Comparison of ENCODE assay signal across 1 cellular context in the genomic region with DNA sequence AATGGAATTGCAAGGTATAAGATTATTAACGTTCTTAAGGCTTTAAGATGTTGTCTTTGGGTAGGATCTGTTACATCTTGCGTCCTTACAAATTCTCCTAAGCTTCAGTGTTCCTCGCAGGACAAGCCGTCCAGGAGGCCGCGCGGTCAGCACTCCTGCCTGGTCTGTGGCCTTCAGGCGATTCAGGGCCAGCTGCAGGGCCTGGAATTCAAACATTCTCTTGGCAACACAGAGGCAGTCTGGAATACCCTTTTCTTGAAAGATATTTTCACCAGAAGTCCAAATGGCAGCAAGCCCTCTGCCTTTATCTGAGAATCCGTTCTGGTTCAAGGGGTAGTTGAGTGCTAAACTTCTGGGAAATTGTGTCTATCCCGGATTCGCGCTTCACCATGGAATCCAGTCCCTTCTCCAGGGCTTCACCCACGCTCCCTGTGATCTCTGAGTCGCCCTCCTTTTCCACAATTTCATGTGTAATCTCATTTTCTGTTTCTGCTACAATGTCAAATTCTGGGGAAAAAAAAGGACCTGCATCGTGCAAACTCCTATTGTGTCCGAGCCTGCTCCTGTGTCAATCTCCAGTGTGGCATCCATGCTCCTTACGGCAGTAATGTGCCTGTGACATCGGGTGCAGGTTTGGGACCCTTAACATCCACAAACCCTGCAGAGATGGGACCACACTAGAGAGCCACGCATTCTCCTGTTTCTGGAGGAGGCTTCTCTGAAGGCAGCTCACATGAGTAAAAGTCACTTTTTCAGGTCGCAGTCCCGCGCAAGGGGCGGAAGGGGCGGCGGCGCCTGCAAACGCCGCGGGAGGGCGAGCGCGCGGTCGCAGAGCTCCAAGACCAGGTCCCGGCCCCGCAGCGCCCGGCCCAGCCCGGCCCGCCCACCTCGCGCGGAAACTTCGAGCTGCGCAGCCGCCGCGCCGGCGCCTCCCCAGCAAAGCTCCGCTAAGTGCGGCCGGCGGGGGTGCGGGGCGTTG.
TF ChIP-seq lines count a peak whose summit lies in the region.

No MANE protein-coding gene starts in this region.

TF ChIP-seq in GM12878, 131 proteins besides CTCF, POLR2A, EP300 and RAD21 (continued from another document and continues in another):
- TF ChIP-seq NKRF (conservative IDR thresholded peaks at IDR 0.05): no peak
- TF ChIP-seq NR2C2 (IDR thresholded peaks at IDR 0.05; ENCODE audit: borderline replicate concordance, control insufficient read depth, insufficient read length, low read depth): no peak
- TF ChIP-seq BRCA1 (IDR thresholded peaks at IDR 0.05; ENCODE audit: low read depth, low read length): no peak
- TF ChIP-seq POU2F2 (IDR thresholded peaks at IDR 0.05; ENCODE audit: borderline replicate concordance, low read depth, low read length): no peak
- 0 out of 2 replicates have a peak, but pooled peaks have one; percentile 32 for TF ChIP-seq BACH1 (IDR thresholded peaks at IDR 0.05; ENCODE audit: borderline replicate concordance)
- peak; percentile 61; the same call in 1 of the 2 replicates for TF ChIP-seq GATAD2B (conservative IDR thresholded peaks at IDR 0.05; ENCODE audit: low read depth)
- TF ChIP-seq NFYA (IDR thresholded peaks at IDR 0.05; ENCODE audit: borderline replicate concordance, low read depth, low read length): no peak
- TF ChIP-seq, protein P1, sequence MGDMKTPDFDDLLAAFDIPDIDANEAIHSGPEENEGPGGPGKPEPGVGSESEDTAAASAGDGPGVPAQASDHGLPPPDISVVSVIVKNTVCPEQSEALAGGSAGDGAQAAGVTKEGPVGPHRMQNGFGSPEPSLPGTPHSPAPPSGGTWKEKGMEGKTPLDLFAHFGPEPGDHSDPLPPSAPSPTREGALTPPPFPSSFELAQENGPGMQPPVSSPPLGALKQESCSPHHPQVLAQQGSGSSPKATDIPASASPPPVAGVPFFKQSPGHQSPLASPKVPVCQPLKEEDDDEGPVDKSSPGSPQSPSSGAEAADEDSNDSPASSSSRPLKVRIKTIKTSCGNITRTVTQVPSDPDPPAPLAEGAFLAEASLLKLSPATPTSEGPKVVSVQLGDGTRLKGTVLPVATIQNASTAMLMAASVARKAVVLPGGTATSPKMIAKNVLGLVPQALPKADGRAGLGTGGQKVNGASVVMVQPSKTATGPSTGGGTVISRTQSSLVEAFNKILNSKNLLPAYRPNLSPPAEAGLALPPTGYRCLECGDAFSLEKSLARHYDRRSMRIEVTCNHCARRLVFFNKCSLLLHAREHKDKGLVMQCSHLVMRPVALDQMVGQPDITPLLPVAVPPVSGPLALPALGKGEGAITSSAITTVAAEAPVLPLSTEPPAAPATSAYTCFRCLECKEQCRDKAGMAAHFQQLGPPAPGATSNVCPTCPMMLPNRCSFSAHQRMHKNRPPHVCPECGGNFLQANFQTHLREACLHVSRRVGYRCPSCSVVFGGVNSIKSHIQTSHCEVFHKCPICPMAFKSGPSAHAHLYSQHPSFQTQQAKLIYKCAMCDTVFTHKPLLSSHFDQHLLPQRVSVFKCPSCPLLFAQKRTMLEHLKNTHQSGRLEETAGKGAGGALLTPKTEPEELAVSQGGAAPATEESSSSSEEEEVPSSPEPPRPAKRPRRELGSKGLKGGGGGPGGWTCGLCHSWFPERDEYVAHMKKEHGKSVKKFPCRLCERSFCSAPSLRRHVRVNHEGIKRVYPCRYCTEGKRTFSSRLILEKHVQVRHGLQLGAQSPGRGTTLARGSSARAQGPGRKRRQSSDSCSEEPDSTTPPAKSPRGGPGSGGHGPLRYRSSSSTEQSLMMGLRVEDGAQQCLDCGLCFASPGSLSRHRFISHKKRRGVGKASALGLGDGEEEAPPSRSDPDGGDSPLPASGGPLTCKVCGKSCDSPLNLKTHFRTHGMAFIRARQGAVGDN (IDR thresholded peaks at IDR 0.05): peak; percentile 53; the same call in 1 of the 2 replicates
- TF ChIP-seq WRNIP1 (IDR thresholded peaks at IDR 0.05; ENCODE audit: borderline replicate concordance, low read depth, low read length): no peak
- TF ChIP-seq TCF7 (IDR thresholded peaks at IDR 0.05; ENCODE audit: borderline replicate concordance): no peak
- TF ChIP-seq ZBTB4 (CRISPR knock-in tag; IDR thresholded peaks at IDR 0.05): no peak
- TF ChIP-seq SUZ12 (IDR thresholded peaks at IDR 0.05; ENCODE audit: unreplicated experiment): no peak
- TF ChIP-seq, protein P2, sequence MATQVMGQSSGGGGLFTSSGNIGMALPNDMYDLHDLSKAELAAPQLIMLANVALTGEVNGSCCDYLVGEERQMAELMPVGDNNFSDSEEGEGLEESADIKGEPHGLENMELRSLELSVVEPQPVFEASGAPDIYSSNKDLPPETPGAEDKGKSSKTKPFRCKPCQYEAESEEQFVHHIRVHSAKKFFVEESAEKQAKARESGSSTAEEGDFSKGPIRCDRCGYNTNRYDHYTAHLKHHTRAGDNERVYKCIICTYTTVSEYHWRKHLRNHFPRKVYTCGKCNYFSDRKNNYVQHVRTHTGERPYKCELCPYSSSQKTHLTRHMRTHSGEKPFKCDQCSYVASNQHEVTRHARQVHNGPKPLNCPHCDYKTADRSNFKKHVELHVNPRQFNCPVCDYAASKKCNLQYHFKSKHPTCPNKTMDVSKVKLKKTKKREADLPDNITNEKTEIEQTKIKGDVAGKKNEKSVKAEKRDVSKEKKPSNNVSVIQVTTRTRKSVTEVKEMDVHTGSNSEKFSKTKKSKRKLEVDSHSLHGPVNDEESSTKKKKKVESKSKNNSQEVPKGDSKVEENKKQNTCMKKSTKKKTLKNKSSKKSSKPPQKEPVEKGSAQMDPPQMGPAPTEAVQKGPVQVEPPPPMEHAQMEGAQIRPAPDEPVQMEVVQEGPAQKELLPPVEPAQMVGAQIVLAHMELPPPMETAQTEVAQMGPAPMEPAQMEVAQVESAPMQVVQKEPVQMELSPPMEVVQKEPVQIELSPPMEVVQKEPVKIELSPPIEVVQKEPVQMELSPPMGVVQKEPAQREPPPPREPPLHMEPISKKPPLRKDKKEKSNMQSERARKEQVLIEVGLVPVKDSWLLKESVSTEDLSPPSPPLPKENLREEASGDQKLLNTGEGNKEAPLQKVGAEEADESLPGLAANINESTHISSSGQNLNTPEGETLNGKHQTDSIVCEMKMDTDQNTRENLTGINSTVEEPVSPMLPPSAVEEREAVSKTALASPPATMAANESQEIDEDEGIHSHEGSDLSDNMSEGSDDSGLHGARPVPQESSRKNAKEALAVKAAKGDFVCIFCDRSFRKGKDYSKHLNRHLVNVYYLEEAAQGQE (IDR thresholded peaks at IDR 0.05; ENCODE audit: low read depth, low read length): no peak
- no peak for TF ChIP-seq RELB (IDR thresholded peaks at IDR 0.05; ENCODE audit: low read depth)
- TF ChIP-seq IKZF1 (conservative IDR thresholded peaks at IDR 0.05): peak; percentile 45
- no peak for TF ChIP-seq TAF1 (IDR thresholded peaks at IDR 0.05; ENCODE audit: borderline replicate concordance, low read depth, low read length)
- TF ChIP-seq CBX3 (IDR thresholded peaks at IDR 0.05; ENCODE audit: borderline replicate concordance, low read depth): no peak
- TF ChIP-seq LARP7 (IDR thresholded peaks at IDR 0.05): 0 out of 2 replicates have a peak, but pooled peaks have one; percentile 55
- no peak for TF ChIP-seq RUNX3 (IDR thresholded peaks at IDR 0.05; ENCODE audit: low read length)
- TF ChIP-seq CHD1 (IDR thresholded peaks at IDR 0.05; ENCODE audit: low read depth, low read length): no peak
- no peak for TF ChIP-seq PAX5 (IDR thresholded peaks at IDR 0.05; ENCODE audit: borderline replicate concordance, low read depth, low read length)
- TF ChIP-seq MEF2A (IDR thresholded peaks at IDR 0.05; ENCODE audit: insufficient read depth, low read depth, low read length): no peak
- TF ChIP-seq NR2F1 (conservative IDR thresholded peaks at IDR 0.05): peak; percentile 25; the same call in 1 of the 2 replicates
- TF ChIP-seq FOXK2 (IDR thresholded peaks at IDR 0.05): no peak
- TF ChIP-seq EGR1 (IDR thresholded peaks at IDR 0.05; ENCODE audit: borderline replicate concordance in 1 of 2, low read depth in 2 of 2, low read length in 2 of 2): peak in 1 of 2 experiments; percentile 91; a peak in 2 of 3 replicates
- TF ChIP-seq, protein P3, sequence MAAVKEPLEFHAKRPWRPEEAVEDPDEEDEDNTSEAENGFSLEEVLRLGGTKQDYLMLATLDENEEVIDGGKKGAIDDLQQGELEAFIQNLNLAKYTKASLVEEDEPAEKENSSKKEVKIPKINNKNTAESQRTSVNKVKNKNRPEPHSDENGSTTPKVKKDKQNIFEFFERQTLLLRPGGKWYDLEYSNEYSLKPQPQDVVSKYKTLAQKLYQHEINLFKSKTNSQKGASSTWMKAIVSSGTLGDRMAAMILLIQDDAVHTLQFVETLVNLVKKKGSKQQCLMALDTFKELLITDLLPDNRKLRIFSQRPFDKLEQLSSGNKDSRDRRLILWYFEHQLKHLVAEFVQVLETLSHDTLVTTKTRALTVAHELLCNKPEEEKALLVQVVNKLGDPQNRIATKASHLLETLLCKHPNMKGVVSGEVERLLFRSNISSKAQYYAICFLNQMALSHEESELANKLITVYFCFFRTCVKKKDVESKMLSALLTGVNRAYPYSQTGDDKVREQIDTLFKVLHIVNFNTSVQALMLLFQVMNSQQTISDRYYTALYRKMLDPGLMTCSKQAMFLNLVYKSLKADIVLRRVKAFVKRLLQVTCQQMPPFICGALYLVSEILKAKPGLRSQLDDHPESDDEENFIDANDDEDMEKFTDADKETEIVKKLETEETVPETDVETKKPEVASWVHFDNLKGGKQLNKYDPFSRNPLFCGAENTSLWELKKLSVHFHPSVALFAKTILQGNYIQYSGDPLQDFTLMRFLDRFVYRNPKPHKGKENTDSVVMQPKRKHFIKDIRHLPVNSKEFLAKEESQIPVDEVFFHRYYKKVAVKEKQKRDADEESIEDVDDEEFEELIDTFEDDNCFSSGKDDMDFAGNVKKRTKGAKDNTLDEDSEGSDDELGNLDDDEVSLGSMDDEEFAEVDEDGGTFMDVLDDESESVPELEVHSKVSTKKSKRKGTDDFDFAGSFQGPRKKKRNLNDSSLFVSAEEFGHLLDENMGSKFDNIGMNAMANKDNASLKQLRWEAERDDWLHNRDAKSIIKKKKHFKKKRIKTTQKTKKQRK (IDR thresholded peaks at IDR 0.05; ENCODE audit: low read depth, low read length): no peak
- no peak for TF ChIP-seq NFXL1 (IDR thresholded peaks at IDR 0.05; ENCODE audit: borderline replicate concordance)
- no peak for TF ChIP-seq ASH2L (IDR thresholded peaks at IDR 0.05; ENCODE audit: borderline replicate concordance, low read depth)
- TF ChIP-seq CHD4 (IDR thresholded peaks at IDR 0.05): no peak
- TF ChIP-seq ZSCAN29 (IDR thresholded peaks at IDR 0.05): no peak
- no peak for TF ChIP-seq ZBED1 (IDR thresholded peaks at IDR 0.05; ENCODE audit: borderline replicate concordance)
- no peak for TF ChIP-seq HDAC2 (IDR thresholded peaks at IDR 0.05)
- no peak for TF ChIP-seq CREB1 (IDR thresholded peaks at IDR 0.05; ENCODE audit: low read depth)
- TF ChIP-seq TARDBP (IDR thresholded peaks at IDR 0.05; ENCODE audit: borderline replicate concordance): no peak
- TF ChIP-seq, protein P4, sequence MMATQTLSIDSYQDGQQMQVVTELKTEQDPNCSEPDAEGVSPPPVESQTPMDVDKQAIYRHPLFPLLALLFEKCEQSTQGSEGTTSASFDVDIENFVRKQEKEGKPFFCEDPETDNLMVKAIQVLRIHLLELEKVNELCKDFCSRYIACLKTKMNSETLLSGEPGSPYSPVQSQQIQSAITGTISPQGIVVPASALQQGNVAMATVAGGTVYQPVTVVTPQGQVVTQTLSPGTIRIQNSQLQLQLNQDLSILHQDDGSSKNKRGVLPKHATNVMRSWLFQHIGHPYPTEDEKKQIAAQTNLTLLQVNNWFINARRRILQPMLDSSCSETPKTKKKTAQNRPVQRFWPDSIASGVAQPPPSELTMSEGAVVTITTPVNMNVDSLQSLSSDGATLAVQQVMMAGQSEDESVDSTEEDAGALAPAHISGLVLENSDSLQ (IDR thresholded peaks at IDR 0.05): no peak
